Comparison of ENCODE assay signal across 1 cellular context in the genomic region with DNA sequence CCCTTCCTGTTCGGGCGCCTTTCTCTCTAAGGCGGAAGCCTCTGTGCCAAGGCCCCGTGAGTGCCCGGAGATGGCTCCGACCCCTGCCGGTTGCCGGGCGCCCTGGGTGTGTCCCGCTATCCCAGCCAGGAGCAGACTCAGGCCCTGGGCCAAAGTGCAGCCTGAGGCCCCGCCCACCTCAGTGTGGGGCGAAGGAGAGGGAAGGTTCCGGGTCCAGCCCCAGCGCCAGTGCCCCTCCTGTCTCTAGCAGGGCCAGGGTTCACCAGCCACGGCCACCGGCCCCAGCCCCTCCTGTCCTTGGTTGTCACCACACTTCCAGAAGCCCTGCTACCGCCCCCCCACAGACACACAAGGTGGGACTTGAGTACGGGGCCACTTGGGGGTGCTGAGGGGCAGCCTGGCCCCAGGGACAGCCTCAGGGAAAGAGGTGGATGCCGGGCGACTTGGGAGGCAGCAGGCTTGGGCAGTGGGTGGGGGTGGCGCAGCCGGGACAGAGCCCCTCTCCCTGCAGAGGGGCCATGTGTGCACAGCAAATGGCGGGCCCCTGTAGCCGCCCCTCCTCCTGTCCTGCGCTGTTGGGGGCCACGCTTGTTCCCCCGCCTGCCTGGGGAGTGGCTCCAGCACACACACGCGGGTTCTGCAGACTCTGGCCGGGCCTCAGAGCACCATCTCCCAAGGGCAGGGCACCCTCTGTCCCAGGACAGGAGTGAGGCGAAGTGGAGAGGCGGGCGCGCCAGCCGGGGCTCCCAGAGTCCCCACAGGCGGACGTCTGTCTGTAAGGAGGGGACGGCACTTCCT.
TF ChIP-seq lines count a peak whose summit lies in the region.

No MANE protein-coding gene starts in this region.

TF ChIP-seq in HepG2, 621 proteins besides CTCF, POLR2A, EP300 and RAD21 (continued from another document and continues in another):
- TF ChIP-seq, protein P1, sequence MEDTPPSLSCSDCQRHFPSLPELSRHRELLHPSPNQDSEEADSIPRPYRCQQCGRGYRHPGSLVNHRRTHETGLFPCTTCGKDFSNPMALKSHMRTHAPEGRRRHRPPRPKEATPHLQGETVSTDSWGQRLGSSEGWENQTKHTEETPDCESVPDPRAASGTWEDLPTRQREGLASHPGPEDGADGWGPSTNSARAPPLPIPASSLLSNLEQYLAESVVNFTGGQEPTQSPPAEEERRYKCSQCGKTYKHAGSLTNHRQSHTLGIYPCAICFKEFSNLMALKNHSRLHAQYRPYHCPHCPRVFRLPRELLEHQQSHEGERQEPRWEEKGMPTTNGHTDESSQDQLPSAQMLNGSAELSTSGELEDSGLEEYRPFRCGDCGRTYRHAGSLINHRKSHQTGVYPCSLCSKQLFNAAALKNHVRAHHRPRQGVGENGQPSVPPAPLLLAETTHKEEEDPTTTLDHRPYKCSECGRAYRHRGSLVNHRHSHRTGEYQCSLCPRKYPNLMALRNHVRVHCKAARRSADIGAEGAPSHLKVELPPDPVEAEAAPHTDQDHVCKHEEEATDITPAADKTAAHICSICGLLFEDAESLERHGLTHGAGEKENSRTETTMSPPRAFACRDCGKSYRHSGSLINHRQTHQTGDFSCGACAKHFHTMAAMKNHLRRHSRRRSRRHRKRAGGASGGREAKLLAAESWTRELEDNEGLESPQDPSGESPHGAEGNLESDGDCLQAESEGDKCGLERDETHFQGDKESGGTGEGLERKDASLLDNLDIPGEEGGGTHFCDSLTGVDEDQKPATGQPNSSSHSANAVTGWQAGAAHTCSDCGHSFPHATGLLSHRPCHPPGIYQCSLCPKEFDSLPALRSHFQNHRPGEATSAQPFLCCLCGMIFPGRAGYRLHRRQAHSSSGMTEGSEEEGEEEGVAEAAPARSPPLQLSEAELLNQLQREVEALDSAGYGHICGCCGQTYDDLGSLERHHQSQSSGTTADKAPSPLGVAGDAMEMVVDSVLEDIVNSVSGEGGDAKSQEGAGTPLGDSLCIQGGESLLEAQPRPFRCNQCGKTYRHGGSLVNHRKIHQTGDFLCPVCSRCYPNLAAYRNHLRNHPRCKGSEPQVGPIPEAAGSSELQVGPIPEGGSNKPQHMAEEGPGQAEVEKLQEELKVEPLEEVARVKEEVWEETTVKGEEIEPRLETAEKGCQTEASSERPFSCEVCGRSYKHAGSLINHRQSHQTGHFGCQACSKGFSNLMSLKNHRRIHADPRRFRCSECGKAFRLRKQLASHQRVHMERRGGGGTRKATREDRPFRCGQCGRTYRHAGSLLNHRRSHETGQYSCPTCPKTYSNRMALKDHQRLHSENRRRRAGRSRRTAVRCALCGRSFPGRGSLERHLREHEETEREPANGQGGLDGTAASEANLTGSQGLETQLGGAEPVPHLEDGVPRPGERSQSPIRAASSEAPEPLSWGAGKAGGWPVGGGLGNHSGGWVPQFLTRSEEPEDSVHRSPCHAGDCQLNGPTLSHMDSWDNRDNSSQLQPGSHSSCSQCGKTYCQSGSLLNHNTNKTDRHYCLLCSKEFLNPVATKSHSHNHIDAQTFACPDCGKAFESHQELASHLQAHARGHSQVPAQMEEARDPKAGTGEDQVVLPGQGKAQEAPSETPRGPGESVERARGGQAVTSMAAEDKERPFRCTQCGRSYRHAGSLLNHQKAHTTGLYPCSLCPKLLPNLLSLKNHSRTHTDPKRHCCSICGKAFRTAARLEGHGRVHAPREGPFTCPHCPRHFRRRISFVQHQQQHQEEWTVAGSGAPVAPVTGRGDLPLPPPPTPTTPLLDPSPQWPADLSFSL (CRISPR knock-in tag; IDR thresholded peaks at IDR 0.05), result no peak
- TF ChIP-seq, protein P2, sequence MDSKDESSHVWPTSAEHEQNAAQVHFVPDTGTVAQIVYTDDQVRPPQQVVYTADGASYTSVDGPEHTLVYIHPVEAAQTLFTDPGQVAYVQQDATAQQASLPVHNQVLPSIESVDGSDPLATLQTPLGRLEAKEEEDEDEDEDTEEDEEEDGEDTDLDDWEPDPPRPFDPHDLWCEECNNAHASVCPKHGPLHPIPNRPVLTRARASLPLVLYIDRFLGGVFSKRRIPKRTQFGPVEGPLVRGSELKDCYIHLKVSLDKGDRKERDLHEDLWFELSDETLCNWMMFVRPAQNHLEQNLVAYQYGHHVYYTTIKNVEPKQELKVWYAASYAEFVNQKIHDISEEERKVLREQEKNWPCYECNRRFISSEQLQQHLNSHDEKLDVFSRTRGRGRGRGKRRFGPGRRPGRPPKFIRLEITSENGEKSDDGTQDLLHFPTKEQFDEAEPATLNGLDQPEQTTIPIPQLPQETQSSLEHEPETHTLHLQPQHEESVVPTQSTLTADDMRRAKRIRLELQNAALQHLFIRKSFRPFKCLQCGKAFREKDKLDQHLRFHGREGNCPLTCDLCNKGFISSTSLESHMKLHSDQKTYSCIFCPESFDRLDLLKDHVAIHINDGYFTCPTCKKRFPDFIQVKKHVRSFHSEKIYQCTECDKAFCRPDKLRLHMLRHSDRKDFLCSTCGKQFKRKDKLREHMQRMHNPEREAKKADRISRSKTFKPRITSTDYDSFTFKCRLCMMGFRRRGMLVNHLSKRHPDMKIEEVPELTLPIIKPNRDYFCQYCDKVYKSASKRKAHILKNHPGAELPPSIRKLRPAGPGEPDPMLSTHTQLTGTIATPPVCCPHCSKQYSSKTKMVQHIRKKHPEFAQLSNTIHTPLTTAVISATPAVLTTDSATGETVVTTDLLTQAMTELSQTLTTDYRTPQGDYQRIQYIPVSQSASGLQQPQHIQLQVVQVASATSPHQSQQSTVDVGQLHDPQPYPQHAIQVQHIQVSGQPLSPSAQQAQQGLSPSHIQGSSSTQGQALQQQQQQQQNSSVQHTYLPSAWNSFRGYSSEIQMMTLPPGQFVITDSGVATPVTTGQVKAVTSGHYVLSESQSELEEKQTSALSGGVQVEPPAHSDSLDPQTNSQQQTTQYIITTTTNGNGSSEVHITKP (CRISPR knock-in tag; IDR thresholded peaks at IDR 0.05; ENCODE audit: low read depth), result no peak
- TF ChIP-seq HNRNPLL (IDR thresholded peaks at IDR 0.05; ENCODE audit: low read depth, low read length, poor library complexity, severe bottlenecking), result peak; percentile 49
- no peak for TF ChIP-seq MIXL1 (CRISPR knock-in tag; IDR thresholded peaks at IDR 0.05)
- TF ChIP-seq CBFB (CRISPR knock-in tag; IDR thresholded peaks at IDR 0.05), result no peak
- peak; percentile 87; the same call in 1 of the 2 replicates for TF ChIP-seq ZBTB7B (CRISPR knock-in tag; IDR thresholded peaks at IDR 0.05)
- TF ChIP-seq SIX4 (CRISPR knock-in tag; IDR thresholded peaks at IDR 0.05), result no peak
- TF ChIP-seq RBAK (CRISPR knock-in tag; IDR thresholded peaks at IDR 0.05), result no peak
- TF ChIP-seq ZNF263 (CRISPR knock-in tag; IDR thresholded peaks at IDR 0.05), result peak; percentile 32; the same call in 1 of the 2 replicates
- no peak for TF ChIP-seq CHD4 (IDR thresholded peaks at IDR 0.05; ENCODE audit: borderline replicate concordance, low read length)
- peak; percentile 99 for TF ChIP-seq AKAP8 (CRISPR knock-in tag; IDR thresholded peaks at IDR 0.05)
- peak; percentile 82 for TF ChIP-seq GABPB1 (CRISPR knock-in tag; IDR thresholded peaks at IDR 0.05)
- TF ChIP-seq, protein P3, sequence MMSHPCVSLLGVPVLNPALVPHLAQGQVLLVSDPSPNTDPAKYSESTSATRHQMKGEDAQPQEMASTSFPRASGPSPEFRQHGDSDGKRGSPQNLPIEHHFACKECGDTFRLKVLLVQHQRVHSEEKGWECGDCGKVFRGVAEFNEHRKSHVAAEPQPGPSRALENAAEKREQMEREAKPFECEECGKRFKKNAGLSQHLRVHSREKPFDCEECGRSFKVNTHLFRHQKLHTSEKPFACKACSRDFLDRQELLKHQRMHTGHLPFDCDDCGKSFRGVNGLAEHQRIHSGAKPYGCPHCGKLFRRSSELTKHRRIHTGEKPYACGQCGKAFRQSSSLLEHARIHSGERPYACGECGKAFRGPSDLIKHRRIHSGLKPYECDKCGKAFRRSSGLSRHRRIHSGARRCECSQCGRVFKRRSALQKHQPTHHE (CRISPR knock-in tag; IDR thresholded peaks at IDR 0.05; ENCODE audit: borderline replicate concordance), result no peak
- TF ChIP-seq EZH2 (conservative IDR thresholded peaks at IDR 0.05; ENCODE audit: low read depth, low read length), result no peak
- 0 out of 2 replicates have a peak, but pooled peaks have one; percentile 3 for TF ChIP-seq ZIK1 (CRISPR knock-in tag; IDR thresholded peaks at IDR 0.05; ENCODE audit: borderline replicate concordance, low read depth)
- TF ChIP-seq, protein P4, sequence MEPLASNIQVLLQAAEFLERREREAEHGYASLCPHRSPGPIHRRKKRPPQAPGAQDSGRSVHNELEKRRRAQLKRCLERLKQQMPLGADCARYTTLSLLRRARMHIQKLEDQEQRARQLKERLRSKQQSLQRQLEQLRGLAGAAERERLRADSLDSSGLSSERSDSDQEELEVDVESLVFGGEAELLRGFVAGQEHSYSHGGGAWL (CRISPR knock-in tag; IDR thresholded peaks at IDR 0.05), result no peak
- TF ChIP-seq, protein P5, sequence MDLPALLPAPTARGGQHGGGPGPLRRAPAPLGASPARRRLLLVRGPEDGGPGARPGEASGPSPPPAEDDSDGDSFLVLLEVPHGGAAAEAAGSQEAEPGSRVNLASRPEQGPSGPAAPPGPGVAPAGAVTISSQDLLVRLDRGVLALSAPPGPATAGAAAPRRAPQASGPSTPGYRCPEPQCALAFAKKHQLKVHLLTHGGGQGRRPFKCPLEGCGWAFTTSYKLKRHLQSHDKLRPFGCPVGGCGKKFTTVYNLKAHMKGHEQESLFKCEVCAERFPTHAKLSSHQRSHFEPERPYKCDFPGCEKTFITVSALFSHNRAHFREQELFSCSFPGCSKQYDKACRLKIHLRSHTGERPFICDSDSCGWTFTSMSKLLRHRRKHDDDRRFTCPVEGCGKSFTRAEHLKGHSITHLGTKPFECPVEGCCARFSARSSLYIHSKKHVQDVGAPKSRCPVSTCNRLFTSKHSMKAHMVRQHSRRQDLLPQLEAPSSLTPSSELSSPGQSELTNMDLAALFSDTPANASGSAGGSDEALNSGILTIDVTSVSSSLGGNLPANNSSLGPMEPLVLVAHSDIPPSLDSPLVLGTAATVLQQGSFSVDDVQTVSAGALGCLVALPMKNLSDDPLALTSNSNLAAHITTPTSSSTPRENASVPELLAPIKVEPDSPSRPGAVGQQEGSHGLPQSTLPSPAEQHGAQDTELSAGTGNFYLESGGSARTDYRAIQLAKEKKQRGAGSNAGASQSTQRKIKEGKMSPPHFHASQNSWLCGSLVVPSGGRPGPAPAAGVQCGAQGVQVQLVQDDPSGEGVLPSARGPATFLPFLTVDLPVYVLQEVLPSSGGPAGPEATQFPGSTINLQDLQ (CRISPR knock-in tag; IDR thresholded peaks at IDR 0.05), result no peak; the same call in 1 of the 2 replicates
- TF ChIP-seq, protein P6, sequence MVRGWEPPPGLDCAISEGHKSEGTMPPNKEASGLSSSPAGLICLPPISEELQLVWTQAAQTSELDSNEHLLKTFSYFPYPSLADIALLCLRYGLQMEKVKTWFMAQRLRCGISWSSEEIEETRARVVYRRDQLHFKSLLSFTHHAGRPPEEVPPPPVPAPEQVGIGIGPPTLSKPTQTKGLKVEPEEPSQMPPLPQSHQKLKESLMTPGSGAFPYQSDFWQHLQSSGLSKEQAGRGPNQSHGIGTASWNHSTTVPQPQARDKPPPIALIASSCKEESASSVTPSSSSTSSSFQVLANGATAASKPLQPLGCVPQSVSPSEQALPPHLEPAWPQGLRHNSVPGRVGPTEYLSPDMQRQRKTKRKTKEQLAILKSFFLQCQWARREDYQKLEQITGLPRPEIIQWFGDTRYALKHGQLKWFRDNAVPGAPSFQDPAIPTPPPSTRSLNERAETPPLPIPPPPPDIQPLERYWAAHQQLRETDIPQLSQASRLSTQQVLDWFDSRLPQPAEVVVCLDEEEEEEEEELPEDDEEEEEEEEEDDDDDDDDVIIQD (CRISPR knock-in tag; IDR thresholded peaks at IDR 0.05; ENCODE audit: low read depth), result 0 out of 2 replicates have a peak, but pooled peaks have one; percentile 56
- TF ChIP-seq MAF1 (CRISPR knock-in tag; IDR thresholded peaks at IDR 0.05; ENCODE audit: borderline replicate concordance), result peak; percentile 63; the same call in 1 of the 2 replicates
- TF ChIP-seq, protein P7, sequence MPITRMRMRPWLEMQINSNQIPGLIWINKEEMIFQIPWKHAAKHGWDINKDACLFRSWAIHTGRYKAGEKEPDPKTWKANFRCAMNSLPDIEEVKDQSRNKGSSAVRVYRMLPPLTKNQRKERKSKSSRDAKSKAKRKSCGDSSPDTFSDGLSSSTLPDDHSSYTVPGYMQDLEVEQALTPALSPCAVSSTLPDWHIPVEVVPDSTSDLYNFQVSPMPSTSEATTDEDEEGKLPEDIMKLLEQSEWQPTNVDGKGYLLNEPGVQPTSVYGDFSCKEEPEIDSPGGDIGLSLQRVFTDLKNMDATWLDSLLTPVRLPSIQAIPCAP (CRISPR knock-in tag; IDR thresholded peaks at IDR 0.05; ENCODE audit: low read depth), result no peak
- peak; percentile 99 for TF ChIP-seq HNRNPL (IDR thresholded peaks at IDR 0.05; ENCODE audit: low read depth, low read length)
- TF ChIP-seq, protein P8, sequence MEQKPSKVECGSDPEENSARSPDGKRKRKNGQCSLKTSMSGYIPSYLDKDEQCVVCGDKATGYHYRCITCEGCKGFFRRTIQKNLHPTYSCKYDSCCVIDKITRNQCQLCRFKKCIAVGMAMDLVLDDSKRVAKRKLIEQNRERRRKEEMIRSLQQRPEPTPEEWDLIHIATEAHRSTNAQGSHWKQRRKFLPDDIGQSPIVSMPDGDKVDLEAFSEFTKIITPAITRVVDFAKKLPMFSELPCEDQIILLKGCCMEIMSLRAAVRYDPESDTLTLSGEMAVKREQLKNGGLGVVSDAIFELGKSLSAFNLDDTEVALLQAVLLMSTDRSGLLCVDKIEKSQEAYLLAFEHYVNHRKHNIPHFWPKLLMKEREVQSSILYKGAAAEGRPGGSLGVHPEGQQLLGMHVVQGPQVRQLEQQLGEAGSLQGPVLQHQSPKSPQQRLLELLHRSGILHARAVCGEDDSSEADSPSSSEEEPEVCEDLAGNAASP (CRISPR knock-in tag; IDR thresholded peaks at IDR 0.05; ENCODE audit: borderline replicate concordance), result no peak; the same call in 1 of the 2 replicates
- TF ChIP-seq, protein P9, sequence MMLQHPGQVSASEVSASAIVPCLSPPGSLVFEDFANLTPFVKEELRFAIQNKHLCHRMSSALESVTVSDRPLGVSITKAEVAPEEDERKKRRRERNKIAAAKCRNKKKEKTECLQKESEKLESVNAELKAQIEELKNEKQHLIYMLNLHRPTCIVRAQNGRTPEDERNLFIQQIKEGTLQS (CRISPR knock-in tag; IDR thresholded peaks at IDR 0.05), result peak; percentile 11; the same call in 1 of the 2 replicates
- no peak for TF ChIP-seq ZNF468 (CRISPR knock-in tag; IDR thresholded peaks at IDR 0.05)
- no peak for TF ChIP-seq PRMT3 (CRISPR knock-in tag; IDR thresholded peaks at IDR 0.05; ENCODE audit: borderline replicate concordance, low read depth)
- no peak for TF ChIP-seq MXD4 (CRISPR knock-in tag; IDR thresholded peaks at IDR 0.05)
- TF ChIP-seq, protein P10, sequence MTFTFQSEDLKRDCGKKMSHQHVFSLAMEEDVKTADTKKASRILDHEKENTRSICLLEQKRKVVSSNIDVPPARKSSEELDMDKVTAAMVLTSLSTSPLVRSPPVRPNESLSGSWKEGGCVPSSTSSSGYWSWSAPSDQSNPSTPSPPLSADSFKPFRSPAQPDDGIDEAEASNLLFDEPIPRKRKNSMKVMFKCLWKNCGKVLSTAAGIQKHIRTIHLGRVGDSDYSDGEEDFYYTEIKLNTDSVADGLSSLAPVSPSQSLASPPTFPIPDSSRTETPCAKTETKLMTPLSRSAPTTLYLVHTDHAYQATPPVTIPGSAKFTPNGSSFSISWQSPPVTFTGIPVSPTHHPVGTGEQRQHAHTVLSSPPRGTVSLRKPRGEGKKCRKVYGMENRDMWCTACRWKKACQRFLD (CRISPR knock-in tag; IDR thresholded peaks at IDR 0.05; ENCODE audit: borderline replicate concordance), result no peak; the same call in none of the 2 replicates
